Comparison of ENCODE assay signal across 8 cellular contexts in the genomic region with DNA sequence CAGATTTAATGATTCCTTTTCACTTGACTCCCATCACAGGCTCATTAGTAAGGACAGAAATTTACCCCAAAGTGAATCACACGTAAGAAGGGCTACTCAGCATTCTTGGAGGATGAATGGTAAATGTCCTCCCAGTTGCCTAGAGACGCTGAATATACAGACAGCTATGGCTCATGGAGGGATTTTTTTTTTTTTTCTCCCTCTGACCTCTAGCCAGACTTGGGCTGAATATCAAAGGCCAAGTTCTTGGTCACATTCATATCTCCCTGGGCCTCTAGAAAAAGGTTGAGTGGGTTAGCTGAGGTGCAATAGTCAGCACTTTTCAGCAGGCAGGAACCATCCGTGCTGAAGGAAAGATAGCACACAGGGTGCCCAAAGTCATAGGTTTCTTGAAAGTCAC.
A peak's percentile ranks its signal among the peaks of the same experiment; 100 is the strongest.
DNase-seq lines count a peak whose midpoint lies in the region; ATAC-seq, FAIRE-seq and TF ChIP-seq lines count a peak whose summit lies in the region.

No MANE protein-coding gene starts in this region.

- H3K9me1 ChIP-seq in K562 (ENCODE audit: control insufficient read depth, insufficient read depth, low read length): no peaks in the 10 kb centered on the region

- ATAC-seq in K562: peak; percentile 82
- no peak for ATAC-seq in HG02884 (IDR thresholded peaks at IDR 0.05; ENCODE audit: unreplicated experiment)
- no peak for ATAC-seq in GM19467 (IDR thresholded peaks at IDR 0.05; ENCODE audit: unreplicated experiment)

- no TSS peak for BruUV-seq in K562 (replicated peaks; lab: Mats Ljungman, UMichigan)

- in situ Hi-C loops in K562 (cut with MboI): no loop called here

- peak overlapping the region; percentile 20; the same call in 1 of the 2 replicates for H2AFZ ChIP-seq in K562 (ENCODE audit: low read depth, low read length)

- DNase-seq in A172 (ENCODE audit: low spot score) (peak; percentile 89), HPDE6-E6E7 (ENCODE audit: extremely low spot score) (peak; percentile 96), K562 (ENCODE audit: extremely low read depth in 1 of 4, low spot score in 3 of 4) (peak; percentile 20 to 67 (median 38)), islet precursor cell (peak; percentile 84), NCI-H2029 (lab: John Stamatoyannopoulos, UW) (no peak), GOT3 (lab: John Stamatoyannopoulos, UW) (no peak)

- H3K9me3 ChIP-seq in K562 (replicated peaks; ENCODE audit: control insufficient read depth, insufficient read depth, low read depth, low read length): no peaks in the 10 kb centered on the region

- no peaks in the 10 kb centered on the region for H3K79me2 ChIP-seq in K562 (ENCODE audit: control insufficient read depth, insufficient read depth, low read length)

- H4K20me1 ChIP-seq in K562 (replicated peaks; ENCODE audit: control insufficient read depth, insufficient read depth, low read length): no peaks in the 10 kb centered on the region

- intact Hi-C loops in K562 (cut with micrococcal nuclease): loop anchor here (5.0 kb wide), 1 partner anchor 78 kb away; a partner anchor contains a TSS

- TF ChIP-seq RAD21 in K562 (CRISPR knock-in tag; conservative IDR thresholded peaks at IDR 0.05 in 1 of 2, IDR thresholded peaks at IDR 0.05 in 1 of 2): no peak

- H3K9ac ChIP-seq in K562 (ENCODE audit: insufficient read depth in 1 of 2, low read depth in 2 of 2, low read length in 2 of 2): no peak overlapping the region

- CTCF ChIA-PET in K562 (lab: Yijun Ruan, JAX; ENCODE audit: low intra/inter-chr PET ratio): no interaction called here

- POLR2A ChIA-PET in K562 (lab: Yijun Ruan, JAX): interaction anchor here (0.6 kb wide), 1 partner anchor 67 kb away, joined by 5 read pairs; no protein-coding TSS in a partner anchor

- TF ChIP-seq EP300 in K562 (IDR thresholded peaks at IDR 0.05; ENCODE audit: low read length): no peak; the same call in 1 of the 2 replicates

- H3K36me3 ChIP-seq in K562 (ENCODE audit: control insufficient read depth, insufficient read depth, low read length): no peaks in the 10 kb centered on the region

- WGBS in K562 (ENCODE audit: insufficient coverage, low coverage, missing lambda C conversion rate): 9% methylated on average over 3 of the region's 3 CpGs

- H3K4me2 ChIP-seq in K562 (ENCODE audit: insufficient read depth, low read length): no peak overlapping the region

- FAIRE-seq in K562 (lab: Jason Lieb, UNC): peak; percentile 84

- no peak for TF ChIP-seq POLR2A in K562 (conservative IDR thresholded peaks at IDR 0.05)

- peaks cover 0 to 19% of the 10 kb centered on the region in 2 experiments; a peak in 3 of 5 replicates for H3K4me1 ChIP-seq in K562 (replicated peaks in 1 of 2; ENCODE audit: control insufficient read depth in 2 of 2, insufficient read depth in 2 of 2, low read length in 2 of 2)

- TF ChIP-seq CTCF in K562 (IDR thresholded peaks at IDR 0.05 in 2 of 3, conservative IDR thresholded peaks at IDR 0.05 in 1 of 3; ENCODE audit: insufficient read depth in 2 of 3, low read depth in 1 of 3, low read length in 3 of 3): no peak

- H3K27me3 ChIP-seq in K562 (ENCODE audit: control insufficient read depth in 2 of 2, insufficient read depth in 2 of 2, low read length in 2 of 2): no peaks in the 10 kb centered on the region

- no peak overlapping the region for H3K4me3 ChIP-seq in K562

- peak overlapping the region; percentile 9; the same call in 1 of the 3 replicates for H3K27ac ChIP-seq in K562 (ENCODE audit: extremely low read depth, low read depth, low read length)

TF ChIP-seq in K562, 482 proteins besides CTCF, POLR2A, EP300 and RAD21 (continues in another document):
- TF ChIP-seq FOXJ2 (tag; IDR thresholded peaks at IDR 0.05) (peak; percentile 89; the same call in 1 of the 2 replicates), ZNF316 (IDR thresholded peaks at IDR 0.05) (peak; percentile 98), NFE2 (IDR thresholded peaks at IDR 0.05; ENCODE audit: low read depth) (peak; percentile 50), RFX1 (IDR thresholded peaks at IDR 0.05) (peak; percentile 90), JUND (IDR thresholded peaks at IDR 0.05; ENCODE audit: borderline replicate concordance, low read depth, low read length) (no peak), JUND (tag; IDR thresholded peaks at IDR 0.05; ENCODE audit: borderline replicate concordance, low read depth, low read length) (0 out of 3 replicates have a peak, but pooled peaks have one; percentile 6), NR2C1 (IDR thresholded peaks at IDR 0.05) (peak; percentile 24; the same call in 1 of the 2 replicates), NR2C1 (tag; IDR thresholded peaks at IDR 0.05) (no peak; the same call in none of the 2 replicates), PHF21A (IDR thresholded peaks at IDR 0.05; ENCODE audit: borderline replicate concordance, low read depth) (no peak), BRF1 (IDR thresholded peaks at IDR 0.05; ENCODE audit: borderline replicate concordance, extremely low read depth, insufficient read length) (no peak), LARP7 (IDR thresholded peaks at IDR 0.05) (no peak), ARID1B (IDR thresholded peaks at IDR 0.05) (no peak), MAFG (tag; conservative IDR thresholded peaks at IDR 0.05) (peak; percentile 93), C11orf30 (IDR thresholded peaks at IDR 0.05; ENCODE audit: low read depth) (peak; percentile 95), CBFA2T3 (IDR thresholded peaks at IDR 0.05) (peak; percentile 59), MAFK (IDR thresholded peaks at IDR 0.05; ENCODE audit: low read length) (peak; percentile 84), KDM5B (IDR thresholded peaks at IDR 0.05; ENCODE audit: insufficient replicate concordance, low read depth, low read length) (no peak), NR2C2 (CRISPR knock-in tag; IDR thresholded peaks at IDR 0.05) (no peak), NR2C2 (tag; IDR thresholded peaks at IDR 0.05) (peak; percentile 72), ZNF384 (IDR thresholded peaks at IDR 0.05; ENCODE audit: low read depth, low read length) (peak; percentile 97), FOSL1 (tag; conservative IDR thresholded peaks at IDR 0.05) (peak; percentile 89), ZNF146 (CRISPR knock-in tag; IDR thresholded peaks at IDR 0.05; ENCODE audit: unreplicated experiment) (no peak)
- TF ChIP-seq, protein P1, sequence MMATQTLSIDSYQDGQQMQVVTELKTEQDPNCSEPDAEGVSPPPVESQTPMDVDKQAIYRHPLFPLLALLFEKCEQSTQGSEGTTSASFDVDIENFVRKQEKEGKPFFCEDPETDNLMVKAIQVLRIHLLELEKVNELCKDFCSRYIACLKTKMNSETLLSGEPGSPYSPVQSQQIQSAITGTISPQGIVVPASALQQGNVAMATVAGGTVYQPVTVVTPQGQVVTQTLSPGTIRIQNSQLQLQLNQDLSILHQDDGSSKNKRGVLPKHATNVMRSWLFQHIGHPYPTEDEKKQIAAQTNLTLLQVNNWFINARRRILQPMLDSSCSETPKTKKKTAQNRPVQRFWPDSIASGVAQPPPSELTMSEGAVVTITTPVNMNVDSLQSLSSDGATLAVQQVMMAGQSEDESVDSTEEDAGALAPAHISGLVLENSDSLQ (IDR thresholded peaks at IDR 0.05): peak; percentile 25; the same call in 1 of the 2 replicates
- TF ChIP-seq, protein P2, sequence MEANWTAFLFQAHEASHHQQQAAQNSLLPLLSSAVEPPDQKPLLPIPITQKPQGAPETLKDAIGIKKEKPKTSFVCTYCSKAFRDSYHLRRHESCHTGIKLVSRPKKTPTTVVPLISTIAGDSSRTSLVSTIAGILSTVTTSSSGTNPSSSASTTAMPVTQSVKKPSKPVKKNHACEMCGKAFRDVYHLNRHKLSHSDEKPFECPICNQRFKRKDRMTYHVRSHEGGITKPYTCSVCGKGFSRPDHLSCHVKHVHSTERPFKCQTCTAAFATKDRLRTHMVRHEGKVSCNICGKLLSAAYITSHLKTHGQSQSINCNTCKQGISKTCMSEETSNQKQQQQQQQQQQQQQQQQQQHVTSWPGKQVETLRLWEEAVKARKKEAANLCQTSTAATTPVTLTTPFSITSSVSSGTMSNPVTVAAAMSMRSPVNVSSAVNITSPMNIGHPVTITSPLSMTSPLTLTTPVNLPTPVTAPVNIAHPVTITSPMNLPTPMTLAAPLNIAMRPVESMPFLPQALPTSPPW (CRISPR knock-in tag; IDR thresholded peaks at IDR 0.05): 0 out of 2 replicates have a peak, but pooled peaks have one; percentile 14
- TF ChIP-seq, protein P3, sequence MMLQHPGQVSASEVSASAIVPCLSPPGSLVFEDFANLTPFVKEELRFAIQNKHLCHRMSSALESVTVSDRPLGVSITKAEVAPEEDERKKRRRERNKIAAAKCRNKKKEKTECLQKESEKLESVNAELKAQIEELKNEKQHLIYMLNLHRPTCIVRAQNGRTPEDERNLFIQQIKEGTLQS (IDR thresholded peaks at IDR 0.05): peak; percentile 24; the same call in 1 of the 2 replicates
- TF ChIP-seq, protein P3 (CRISPR knock-in tag; conservative IDR thresholded peaks at IDR 0.05): no peak
- TF ChIP-seq, protein P4, sequence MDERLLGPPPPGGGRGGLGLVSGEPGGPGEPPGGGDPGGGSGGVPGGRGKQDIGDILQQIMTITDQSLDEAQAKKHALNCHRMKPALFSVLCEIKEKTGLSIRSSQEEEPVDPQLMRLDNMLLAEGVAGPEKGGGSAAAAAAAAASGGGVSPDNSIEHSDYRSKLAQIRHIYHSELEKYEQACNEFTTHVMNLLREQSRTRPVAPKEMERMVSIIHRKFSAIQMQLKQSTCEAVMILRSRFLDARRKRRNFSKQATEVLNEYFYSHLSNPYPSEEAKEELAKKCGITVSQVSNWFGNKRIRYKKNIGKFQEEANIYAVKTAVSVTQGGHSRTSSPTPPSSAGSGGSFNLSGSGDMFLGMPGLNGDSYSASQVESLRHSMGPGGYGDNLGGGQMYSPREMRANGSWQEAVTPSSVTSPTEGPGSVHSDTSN (CRISPR knock-in tag; IDR thresholded peaks at IDR 0.05; ENCODE audit: low read depth): no peak
- TF ChIP-seq, protein P4 (tag; conservative IDR thresholded peaks at IDR 0.05; ENCODE audit: low read depth): peak; percentile 30; the same call in 1 of the 2 replicates

Comparison
In these comparisons a context has a peak if more than half of its experiments do, and no peak if none do; other contexts are left out.
1. DNase-seq: peak in A172 (single experiment), HPDE6-E6E7 (single experiment), K562 (4 of 4) and islet precursor cell (single experiment); none in NCI-H2029 (single experiment) and GOT3 (single experiment).